8 cellular contexts compared by ENCODE assay signal in genomic region chr3:66195347-66195783, GRCh38. TPM values are rescaled to one million over a fixed set of nuclear protein-coding genes. Genes with fewer than 3 reads are reported as not detected.
DNase-seq lines count a peak whose midpoint lies in the region; ATAC-seq and TF ChIP-seq lines count a peak whose summit lies in the region.

No MANE protein-coding gene starts in this region.

- peak; percentile 66 for TF ChIP-seq RAD21 in IMR-90 (IDR thresholded peaks at IDR 0.05; ENCODE audit: low read length)

- H4K20me1 ChIP-seq in IMR-90 (ENCODE audit: insufficient read depth, low read length) = no peaks in the 10 kb centered on the region

- H2BK20ac ChIP-seq in IMR-90 (ENCODE audit: low read depth, low read length) = no peak overlapping the region

- H3K4me1 ChIP-seq in IMR-90 (ENCODE audit: control insufficient read depth, insufficient read depth, low read length) = no peaks in the 10 kb centered on the region
- H3K4me1 ChIP-seq in ascending aorta = no peaks in the 10 kb centered on the region
- H3K4me1 ChIP-seq in iPS-18a (ENCODE audit: control insufficient read depth, low read depth, low read length) = peaks cover 3% of the 10 kb centered on the region
- H3K4me1 ChIP-seq in skeletal muscle tissue (ENCODE audit: control insufficient read depth in 3 of 3, insufficient read depth in 3 of 3, low read length in 3 of 3) = peaks cover 3 to 7% (median 4%) of the 10 kb centered on the region in 3 donors
- peaks cover 0 to 6% (median 0%) of the 10 kb centered on the region in 6 donors for H3K4me1 ChIP-seq in spleen

- H3K14ac ChIP-seq in IMR-90 (replicated peaks; ENCODE audit: low read depth, low read length) = no peak overlapping the region

- H2BK15ac ChIP-seq in IMR-90 (ENCODE audit: low read depth, low read length) = no peak overlapping the region

- no TSS peak for BruUV-seq in IMR-90 (replicated peaks; lab: Mats Ljungman, UMichigan)

- H3K27ac ChIP-seq in IMR-90 (ENCODE audit: insufficient read depth, low read length) (no peak overlapping the region), ascending aorta (no peak overlapping the region), iPS-18a (ENCODE audit: low read length) (no peak overlapping the region), skeletal muscle tissue (ENCODE audit: low read depth, low read length) (no peak overlapping the region), spleen (no peak overlapping the region)

- H3K79me1 ChIP-seq in IMR-90 (ENCODE audit: low read depth in 1 of 2, low read length in 2 of 2) = no peaks in the 10 kb centered on the region

- H2AK5ac ChIP-seq in IMR-90 (ENCODE audit: low read depth, low read length) = no peak overlapping the region

- H3K9me1 ChIP-seq in IMR-90 (ENCODE audit: insufficient read depth, low read length) = peaks cover 14% of the 10 kb centered on the region

- ATAC-seq in IMR-90 (ENCODE audit: low read depth) (peak; percentile 98), HG03175 (IDR thresholded peaks at IDR 0.05; ENCODE audit: unreplicated experiment) (no peak), GM18505 (IDR thresholded peaks at IDR 0.05; ENCODE audit: unreplicated experiment) (no peak)

- peak overlapping the region; percentile 92 for H3K4me2 ChIP-seq in IMR-90 (ENCODE audit: low read depth, low read length)

- H4K8ac ChIP-seq in IMR-90 (ENCODE audit: low read depth in 2 of 2, low read length in 2 of 2) = no peak overlapping the region

- no peak overlapping the region for H4K5ac ChIP-seq in IMR-90 (ENCODE audit: low read depth, low read length)

- no peak overlapping the region for H3K56ac ChIP-seq in IMR-90 (ENCODE audit: extremely low read depth, insufficient read depth, low read length)

- peak; percentile 52 for TF ChIP-seq CTCF in IMR-90 (conservative IDR thresholded peaks at IDR 0.05; ENCODE audit: low read depth, low read length)
- peak in 2 of 3 experiments; percentile 21 to 31 for TF ChIP-seq CTCF in ascending aorta (IDR thresholded peaks at IDR 0.05)
- TF ChIP-seq CTCF in spleen (IDR thresholded peaks at IDR 0.05 in 8 of 11, conservative IDR thresholded peaks at IDR 0.05 in 3 of 11) = no peak

- intact Hi-C loops in IMR-90 (cut with micrococcal nuclease) = loop anchor here (1.0 kb wide), 1 partner anchor 157 kb away; the partner anchor contains the start of gene MAGI1
- intact Hi-C loops in ascending aorta (cut with DNase I) = no loop called here
- intact Hi-C loops in spleen (cut with DNase I; ENCODE audit: low total_unique reads) = no loop called here

- H3K18ac ChIP-seq in IMR-90 (ENCODE audit: low read depth, low read length) = no peak overlapping the region

- H2AK9ac ChIP-seq in IMR-90 (replicated peaks; ENCODE audit: low read depth, low read length, poor library complexity) = peak overlapping the region; percentile 78

- H2BK5ac ChIP-seq in IMR-90 (ENCODE audit: low read depth, low read length, poor library complexity, severe bottlenecking) = no peak overlapping the region

- CTCF ChIA-PET in IMR-90 (lab: Yijun Ruan, JAX) = interaction anchor here (1.6 kb wide), 1 partner anchor 444 kb away, joined by 3 read pairs; no protein-coding TSS in a partner anchor

- TF ChIP-seq POLR2A in IMR-90 (IDR thresholded peaks at IDR 0.05; ENCODE audit: low read depth, low read length) (no peak), spleen (IDR thresholded peaks at IDR 0.05) (no peak), GM18505 (IDR thresholded peaks at IDR 0.05; ENCODE audit: borderline replicate concordance, extremely low read depth, insufficient read depth, insufficient read length) (no peak)

- 13% methylated on average over 3 of the region's 21 CpGs; no CpG with 5 or more reads in 1 of the 2 experiments for WGBS in IMR-90 (ENCODE audit: extremely low coverage in 2 of 2, insufficient read length in 1 of 2), 2 experiments
- WGBS in spleen, 5 donors = 14 to 36% (median 18%) methylated on average over 18 to 21 of the region's 21 CpGs

- H3K9ac ChIP-seq in IMR-90 (ENCODE audit: low read depth, low read length) (no peak overlapping the region), iPS-18a (ENCODE audit: low read length) (no peak overlapping the region), skeletal muscle tissue (ENCODE audit: low read depth in 1 of 3, low read length in 3 of 3) (peak overlapping the region in 2 of 3 donors; percentile 6 to 66)

- H3K9me3 ChIP-seq in IMR-90 (ENCODE audit: control insufficient read depth, insufficient read depth, low read length) (no peaks in the 10 kb centered on the region), ascending aorta (no peaks in the 10 kb centered on the region), iPS-18a (ENCODE audit: control insufficient read depth, low read depth, low read length) (no peaks in the 10 kb centered on the region), skeletal muscle tissue (ENCODE audit: control insufficient read depth in 3 of 3, low read length in 3 of 3) (no peaks in the 10 kb centered on the region), spleen (no peaks in the 10 kb centered on the region)

- POLR2A ChIA-PET in IMR-90 (lab: Charles Lee; ENCODE audit: unreplicated experiment) = no interaction called here

- no peak overlapping the region for H3K4ac ChIP-seq in IMR-90 (ENCODE audit: low read depth, low read length)

- in situ Hi-C loops in IMR-90 (cut with MboI; ENCODE audit: low sequenced_read_pairs) = loop anchor here (5.0 to 25.0 kb wide), 4 partner anchors 408 to 1658 kb away; no protein-coding TSS in a partner anchor

- H4K91ac ChIP-seq in IMR-90 (ENCODE audit: insufficient read depth, low read depth, low read length) = no peak overlapping the region

- H2AFZ ChIP-seq in IMR-90 (replicated peaks; ENCODE audit: low read length, poor library complexity) = peak overlapping the region; percentile 93

- no peaks in the 10 kb centered on the region for H3K36me3 ChIP-seq in IMR-90 (ENCODE audit: control insufficient read depth, insufficient read depth, low read length)
- no peaks in the 10 kb centered on the region for H3K36me3 ChIP-seq in ascending aorta
- no peaks in the 10 kb centered on the region for H3K36me3 ChIP-seq in iPS-18a (ENCODE audit: control insufficient read depth, low read depth, low read length)
- H3K36me3 ChIP-seq in skeletal muscle tissue (ENCODE audit: control insufficient read depth in 3 of 3, insufficient read depth in 3 of 3, low read length in 3 of 3) = no peaks in the 10 kb centered on the region
- H3K36me3 ChIP-seq in spleen = no peaks in the 10 kb centered on the region

- no peak overlapping the region for H2BK120ac ChIP-seq in IMR-90 (ENCODE audit: low read depth, low read length)

- H3K4me3 ChIP-seq in IMR-90 (ENCODE audit: insufficient read depth, low read depth, low read length) = peak overlapping the region; percentile 38; the same call in 1 of the 2 replicates
- H3K4me3 ChIP-seq in ascending aorta = peak overlapping the region; percentile 30 to 51
- H3K4me3 ChIP-seq in iPS-18a (ENCODE audit: low read length) = peak overlapping the region; percentile 44
- peak overlapping the region; percentile 62 to 66 (median 64) for H3K4me3 ChIP-seq in skeletal muscle tissue (ENCODE audit: low read length in 3 of 3)
- H3K4me3 ChIP-seq in spleen = peak overlapping the region in 1 of 8 donors; percentile 44

- dilution Hi-C loops in IMR-90 (cut with HindIII; ENCODE audit: low sequenced_read_pairs, unreplicated experiment) = no loop called here

- H3K23ac ChIP-seq in IMR-90 (ENCODE audit: low read depth, low read length) = no peak overlapping the region

- DNase-seq in AG20443 (ENCODE audit: low spot score) (peak; percentile 94), IMR-90 (peak; percentile 68), ascending aorta (ENCODE audit: low spot score in 2 of 2) (peak in 1 of 2 donors; percentile 66), spleen (no peak)

- H3K27me3 ChIP-seq in IMR-90 (ENCODE audit: control insufficient read depth, insufficient read depth, low read length) (peaks cover 3% of the 10 kb centered on the region; the same call in 1 of the 2 replicates), ascending aorta (no peaks in the 10 kb centered on the region), iPS-18a (ENCODE audit: control insufficient read depth, insufficient read depth, low read length) (no peaks in the 10 kb centered on the region), skeletal muscle tissue (ENCODE audit: control insufficient read depth in 3 of 3, insufficient read depth in 3 of 3, low read length in 3 of 3) (peaks cover 0 to 4% (median 0%) of the 10 kb centered on the region in 3 donors), spleen (replicated peaks in 1 of 7) (peaks cover 0 to 26% (median 0%) of the 10 kb centered on the region in 7 donors)

TF ChIP-seq in IMR-90, 13 proteins besides CTCF, POLR2A, EP300 and RAD21:
- no peak for TF ChIP-seq FOS (IDR thresholded peaks at IDR 0.05; ENCODE audit: low read depth, low read length)
- TF ChIP-seq RCOR1 (IDR thresholded peaks at IDR 0.05; ENCODE audit: insufficient replicate concordance, low read length) = no peak
- peak; percentile 45 for TF ChIP-seq SMC3 (IDR thresholded peaks at IDR 0.05; ENCODE audit: low read depth, low read length)
- TF ChIP-seq MXI1 (IDR thresholded peaks at IDR 0.05; ENCODE audit: borderline replicate concordance, low read depth, low read length) = no peak
- no peak for TF ChIP-seq RFX5 (IDR thresholded peaks at IDR 0.05; ENCODE audit: low read depth, low read length)
- no peak for TF ChIP-seq MAZ (IDR thresholded peaks at IDR 0.05; ENCODE audit: borderline replicate concordance, low read depth, low read length)
- no peak for TF ChIP-seq USF2 (IDR thresholded peaks at IDR 0.05; ENCODE audit: low read depth, low read length)
- no peak for TF ChIP-seq BHLHE40 (IDR thresholded peaks at IDR 0.05; ENCODE audit: low read depth, low read length)

RNA-seq across cellular contexts. Expression of gene SLC25A26, which starts 25.4 kb away (rescaled TPM):
- total RNA-seq in IMR-90 (2012; rRNA removed) (12.7 and 17.5 TPM in 2 replicates), ascending aorta (11.7 TPM), skeletal muscle tissue (30.8 TPM), spleen (10 to 100 TPM; 14.9 to 20.9 (median 15.3) TPM)
- polyA plus RNA-seq in IMR-90 (2012; rRNA removed) (8.5 and 10.9 TPM in 2 replicates), spleen (10 to 100 TPM; 15.5 to 20.1 (median 16.4) TPM)
- 5.6 and 13.2 TPM in 2 replicates for polyA plus RNA-seq in IMR-90 (2012; cell fraction: cytosol; rRNA removed)
- polyA plus RNA-seq in IMR-90 (2012; cell fraction: nucleus; rRNA removed; ENCODE audit: low replicate concordance) = 3.1 and 7.2 TPM in 2 replicates

Comparison
In these comparisons a context has a peak if more than half of its experiments do, and no peak if none do; other contexts are left out.
1. H3K9ac ChIP-seq: peak in skeletal muscle tissue (2 of 3); none in IMR-90 (single experiment) and iPS-18a (single experiment).
2. CTCF ChIP-seq: peak in IMR-90 (single experiment) and ascending aorta (2 of 3); none in spleen (0 of 11).